20 cellular contexts compared by ENCODE assay signal in the genomic region with DNA sequence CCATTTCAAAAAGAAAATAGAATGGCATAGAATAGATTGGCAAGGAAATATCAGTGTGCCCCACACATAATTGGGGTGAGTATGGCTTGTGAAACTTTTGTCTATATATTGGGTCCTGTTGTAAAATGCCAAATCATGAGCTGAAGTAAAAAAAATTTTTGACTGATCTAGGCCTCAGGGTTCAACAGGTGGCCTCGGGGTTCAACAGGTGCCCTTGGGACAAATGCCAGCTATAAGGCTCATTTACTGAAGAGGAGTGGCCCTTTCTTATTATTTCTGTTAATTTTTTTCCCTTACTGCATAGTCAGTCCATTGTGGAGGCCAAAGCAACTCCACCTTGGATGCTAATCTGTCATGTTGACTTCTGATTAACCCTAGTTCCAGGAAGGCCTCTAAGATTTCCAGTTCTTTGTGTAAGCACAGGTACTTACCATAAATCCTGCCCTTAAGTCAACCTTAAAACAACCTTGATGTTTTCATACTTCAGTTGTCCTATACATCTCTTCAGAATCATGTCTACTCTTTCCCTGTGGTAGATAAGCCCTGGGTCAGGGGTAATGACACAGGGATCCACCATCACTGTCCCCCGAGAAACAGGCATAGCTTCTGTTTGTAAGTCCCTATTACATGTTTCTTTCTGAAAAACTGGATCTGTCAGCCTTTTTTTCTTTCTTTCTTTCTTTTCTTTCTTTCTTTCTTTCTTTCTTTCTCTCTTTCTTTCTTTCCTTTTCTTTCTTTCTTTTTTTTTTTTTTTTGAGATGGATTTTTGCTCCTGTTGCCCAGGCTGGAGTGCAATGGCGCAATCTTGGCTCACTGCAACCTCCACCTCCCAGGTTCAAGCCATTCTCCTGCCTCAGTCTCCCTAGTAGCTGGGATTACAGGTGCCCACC. TPM values are rescaled to one million over a fixed set of nuclear protein-coding genes. Genes with fewer than 3 reads are reported as not detected.
DNase-seq lines count a peak whose midpoint lies in the region; ATAC-seq, FAIRE-seq and TF ChIP-seq lines count a peak whose summit lies in the region.
"Had no signal": no experiment of that assay in that cellular context is flagged by ENCODE, and none has a peak within 500 bp of the region (broad histone marks: within the 10 kb centered on the region; RNA-seq: fewer than 3 reads in every experiment).

No MANE protein-coding gene starts in this region.

- DNase-seq in HepG2 (ENCODE audit: low spot score) = no peak
- no peak for DNase-seq in right lobe of liver
- DNase-seq in pancreas = no peak
- DNase-seq in NCI-H2171 treated with DMSO at 0.1 percent for 48 hours (lab: John Stamatoyannopoulos, UW) = no peak
- DNase-seq: 8988T; Calu3; CD8-positive, alpha-beta T cell; DMS53; DND-41; GOT3; H9 had no signal

- ATAC-seq in HepG2 (no peak), right lobe of liver (no peak), esophagus mucosa (peak; percentile 85), pancreas (peak in 3 of 4 donors; percentile 24 to 80 (median 73)), GM18517 (IDR thresholded peaks at IDR 0.05; ENCODE audit: unreplicated experiment) (no peak), GM18907 (IDR thresholded peaks at IDR 0.05; ENCODE audit: unreplicated experiment) (no peak), GM18511 (IDR thresholded peaks at IDR 0.05; ENCODE audit: unreplicated experiment) (no peak)
- ATAC-seq: CD8-positive, alpha-beta T cell had no signal

- no peak overlapping the region for H3K27ac ChIP-seq in HepG2 (ENCODE audit: extremely low read length, insufficient read depth, low read length)
- no peak overlapping the region for H3K27ac ChIP-seq in right lobe of liver
- H3K27ac ChIP-seq in pancreas = peak overlapping the region in 1 of 4 donors; percentile 8
- H3K27ac ChIP-seq: BLaER1 treated with 17β-estradiol and CSF1 and Interleukin-3, amounts not matched to agents 10 nM and 100 nM had no signal

- TF ChIP-seq CTCF in HepG2 (CRISPR knock-in tag; IDR thresholded peaks at IDR 0.05) (no peak), right lobe of liver (IDR thresholded peaks at IDR 0.05) (no peak), pancreas (IDR thresholded peaks at IDR 0.05) (no peak)

- intact Hi-C loops in HepG2 (cut with micrococcal nuclease; ENCODE audit: unreplicated experiment) = no loop called here
- intact Hi-C loops in right lobe of liver (cut with DNase I) = no loop called here
- intact Hi-C loops in pancreas (cut with DNase I) = no loop called here

- H4K20me1 ChIP-seq in HepG2 (ENCODE audit: insufficient read depth, low read length) = no peaks in the 10 kb centered on the region
- H4K20me1 ChIP-seq: BLaER1 treated with 17β-estradiol and CSF1 and Interleukin-3, amounts not matched to agents 10 nM and 100 nM had no signal

- TF ChIP-seq EP300 in HepG2 (IDR thresholded peaks at IDR 0.05; ENCODE audit: low read depth in 2 of 2, low read length in 2 of 2) = no peak
- TF ChIP-seq EP300 in HepG2 (CRISPR knock-in tag; IDR thresholded peaks at IDR 0.05; ENCODE audit: borderline replicate concordance) = no peak

- POLR2A ChIA-PET in HepG2 (lab: Yijun Ruan, JAX) = interaction anchor here (0.8 to 1.6 kb wide), 5 partner anchors 10 to 63 kb away, joined by 3 to 6 read pairs (median 4); no protein-coding TSS in a partner anchor

- no peak overlapping the region for H3K4me2 ChIP-seq in HepG2 (ENCODE audit: low read depth, low read length)
- H3K4me2 ChIP-seq: BLaER1 treated with 17β-estradiol and CSF1 and Interleukin-3, amounts not matched to agents 10 nM and 100 nM had no signal

- H3K36me3 ChIP-seq in HepG2 (replicated peaks in 1 of 2; ENCODE audit: control insufficient read depth in 1 of 2, insufficient read depth in 2 of 2, low read length in 2 of 2) (no peaks in the 10 kb centered on the region), right lobe of liver (no peaks in the 10 kb centered on the region), pancreas (no peaks in the 10 kb centered on the region)
- H3K36me3 ChIP-seq: BLaER1 treated with 17β-estradiol and CSF1 and Interleukin-3, amounts not matched to agents 10 nM and 100 nM had no signal

- H3K4me1 ChIP-seq in HepG2 (ENCODE audit: insufficient read depth, low read length) (peaks cover 38% of the 10 kb centered on the region), right lobe of liver (no peaks in the 10 kb centered on the region), pancreas (peaks cover 0 to 7% (median 0%) of the 10 kb centered on the region in 3 donors)

- in situ Hi-C loops in HepG2 (cut with HindIII; ENCODE audit: extremely low pct_ligation_motif_present, low pct_unique_long_range_greater_than_20kb) = no loop called here

- CTCF ChIA-PET in HepG2 (lab: Yijun Ruan, JAX; ENCODE audit: low intra/inter-chr PET ratio, low total read pairs) = no interaction called here

- H3K9me3 ChIP-seq in HepG2 (ENCODE audit: low read length) = no peaks in the 10 kb centered on the region
- no peaks in the 10 kb centered on the region for H3K9me3 ChIP-seq in right lobe of liver
- no peaks in the 10 kb centered on the region for H3K9me3 ChIP-seq in pancreas
- H3K9me3 ChIP-seq: BLaER1 treated with 17β-estradiol and CSF1 and Interleukin-3, amounts not matched to agents 10 nM and 100 nM had no signal

- TF ChIP-seq POLR2A in HepG2 (IDR thresholded peaks at IDR 0.05; ENCODE audit: insufficient read depth in 1 of 2, low read depth in 2 of 2, low read length in 2 of 2) = no peak
- no peak for TF ChIP-seq POLR2A in right lobe of liver (IDR thresholded peaks at IDR 0.05)

- WGBS in HepG2 (ENCODE audit: low lambda C conversion rate) = 33% methylated on average over 3 of the region's 3 CpGs
- 83% methylated on average over 3 of the region's 3 CpGs for WGBS in right lobe of liver (ENCODE audit: insufficient coverage, low coverage, low lambda C conversion rate, missing lambda C conversion rate)
- WGBS in pancreas, 2 donors = 66 to 73% methylated on average over 3 of the region's 3 CpGs

- no peak overlapping the region for H2AFZ ChIP-seq in HepG2 (ENCODE audit: low read length)

- no peaks in the 10 kb centered on the region for H3K27me3 ChIP-seq in HepG2 (ENCODE audit: control insufficient read depth in 1 of 2, insufficient read depth in 2 of 2, low read length in 2 of 2)
- no peaks in the 10 kb centered on the region for H3K27me3 ChIP-seq in right lobe of liver
- H3K27me3 ChIP-seq in pancreas = no peaks in the 10 kb centered on the region
- H3K27me3 ChIP-seq: BLaER1 treated with 17β-estradiol and CSF1 and Interleukin-3, amounts not matched to agents 10 nM and 100 nM had no signal

- H3K4me3 ChIP-seq in HepG2 (replicated peaks in 1 of 3; ENCODE audit: insufficient read depth in 1 of 3, low read depth in 2 of 3, low read length in 3 of 3) (no peak overlapping the region), right lobe of liver (no peak overlapping the region), pancreas (no peak overlapping the region)
- H3K4me3 ChIP-seq: BLaER1 treated with 17β-estradiol and CSF1 and Interleukin-3, amounts not matched to agents 10 nM and 100 nM had no signal

- no peaks in the 10 kb centered on the region for H3K79me2 ChIP-seq in HepG2 (ENCODE audit: insufficient read depth, low read length)

- no peak overlapping the region for H3K9ac ChIP-seq in HepG2 (ENCODE audit: insufficient read depth, low read depth, low read length)
- H3K9ac ChIP-seq: BLaER1 treated with 17β-estradiol and CSF1 and Interleukin-3, amounts not matched to agents 10 nM and 100 nM had no signal

- FAIRE-seq in HepG2 (lab: Jason Lieb, UNC) (no peak), pancreas (lab: Jason Lieb, UNC) (no peak)
- FAIRE-seq: G401.6, GM12891 had no signal

- TF ChIP-seq RAD21 in HepG2 (CRISPR knock-in tag; IDR thresholded peaks at IDR 0.05) = no peak

- no TSS peak for BruUV-seq in HepG2 (replicated peaks; lab: Mats Ljungman, UMichigan)

RNA-seq across cellular contexts. Expression of a gene that starts 16.6 kb away (rescaled TPM):
- total RNA-seq in HepG2 (2016; rRNA removed; fragmentation: Illumina TruSeq; extraction: Trizol) (1.9 and 2.4 TPM in 2 replicates), right lobe of liver (1 to 10 TPM; 1.1 to 4.1 (median 2.5) TPM), esophagus mucosa (16.5 TPM), pancreas (10 to 100 TPM in 2 of 6 donors, 1 to 10 TPM in 4; 7.2 to 11.7 (median 8.9) TPM)
- 0.61 and 1.1 TPM in 2 replicates for total RNA-seq in HepG2 (2016; cell fraction: cytosol; rRNA removed; fragmentation: Illumina TruSeq; extraction: Trizol; ENCODE audit: low read depth)
- total RNA-seq in HepG2 (2016; cell fraction: insoluble cytoplasmic fraction; rRNA removed; fragmentation: Illumina TruSeq; extraction: Trizol) = 1.6 and 2.1 TPM in 2 replicates
- total RNA-seq in HepG2 (2016; cell fraction: membrane; rRNA removed; fragmentation: Illumina TruSeq; extraction: Trizol) = 2.0 and 2.1 TPM in 2 replicates
- 0.75 and 1.1 TPM in 2 replicates for total RNA-seq in HepG2 (2016; cell fraction: nucleus; rRNA removed; fragmentation: Illumina TruSeq; extraction: Trizol)
- polyA plus RNA-seq in HepG2 (2011; rRNA removed) (4.9 and 7.4 TPM in 2 replicates), pancreas (10 to 100 TPM in 1 of 2 donors, 1 to 10 TPM in 1; 8.8 to 13.7 TPM)
- polyA plus RNA-seq in HepG2 (2011; cell fraction: cytosol; rRNA removed) = 4.3 and 6.8 TPM in 2 replicates
- 5.9 and 7.2 TPM in 2 replicates for polyA plus RNA-seq in HepG2 (2011; cell fraction: nucleus; rRNA removed)
- polyA plus RNA-seq in HepG2 (2012) = 4.8 and 6.0 TPM in 2 replicates
- polyA plus RNA-seq in HepG2 (2016; cell fraction: cytosol; fragmentation: Illumina TruSeq; extraction: Trizol; ENCODE audit: low read depth) = 0.87 and 0.94 TPM in 2 replicates
- 2.0 and 2.7 TPM in 2 replicates for polyA plus RNA-seq in HepG2 (2016; cell fraction: insoluble cytoplasmic fraction; fragmentation: Illumina TruSeq; extraction: Trizol; ENCODE audit: low read depth)
- 1.6 and 2.0 TPM in 2 replicates for polyA plus RNA-seq in HepG2 (2016; cell fraction: membrane; fragmentation: Illumina TruSeq; extraction: Trizol; ENCODE audit: low read depth)
- 2.9 and 3.3 TPM in 2 replicates for polyA plus RNA-seq in HepG2 (2016; cell fraction: nucleus; fragmentation: Illumina TruSeq; extraction: Trizol; ENCODE audit: insufficient read depth, low read depth)
- 12.8 TPM in 1 of 2 replicates, not detected in the other for polyA minus RNA-seq in HepG2 (2011; rRNA and poly(A)+ RNA removed; ENCODE audit: low replicate concordance)
- polyA minus RNA-seq in HepG2 (2011; cell fraction: cytosol; rRNA and poly(A)+ RNA removed) = 4.2 and 4.4 TPM in 2 replicates
- 1.3 and 2.0 TPM in 2 replicates for polyA minus RNA-seq in HepG2 (2011; cell fraction: nucleus; rRNA and poly(A)+ RNA removed)
- total RNA-seq: A673 had no signal
- polyA plus RNA-seq: AG04450 had no signal

RNA-seq across cellular contexts. Expression of a gene that starts 16.6 kb away (rescaled TPM):
- total RNA-seq in HepG2 (2016; rRNA removed; fragmentation: Illumina TruSeq; extraction: Trizol) (35.6 and 42.0 TPM in 2 replicates), right lobe of liver (10 to 100 TPM in 2 of 6 experiments, 1 to 10 TPM in 4; 2.0 to 24.8 (median 6.7) TPM), esophagus mucosa (75.0 TPM), pancreas (10 to 100 TPM; 10.4 to 36.8 (median 18.4) TPM)
- total RNA-seq in HepG2 (2016; cell fraction: cytosol; rRNA removed; fragmentation: Illumina TruSeq; extraction: Trizol; ENCODE audit: low read depth) = 45.9 and 49.6 TPM in 2 replicates
- total RNA-seq in HepG2 (2016; cell fraction: insoluble cytoplasmic fraction; rRNA removed; fragmentation: Illumina TruSeq; extraction: Trizol) = 32.9 and 43.5 TPM in 2 replicates
- 78.4 and 79.4 TPM in 2 replicates for total RNA-seq in HepG2 (2016; cell fraction: membrane; rRNA removed; fragmentation: Illumina TruSeq; extraction: Trizol)
- total RNA-seq in HepG2 (2016; cell fraction: nucleus; rRNA removed; fragmentation: Illumina TruSeq; extraction: Trizol) = 20.2 and 26.8 TPM in 2 replicates
- polyA plus RNA-seq in HepG2 (2011; rRNA removed) (158 and 166 TPM in 2 replicates), pancreas (10 to 100 TPM; 42.1 to 48.2 TPM)
- polyA plus RNA-seq in HepG2 (2011; cell fraction: cytosol; rRNA removed) = 196 and 254 TPM in 2 replicates
- 52.2 and 66.1 TPM in 2 replicates for polyA plus RNA-seq in HepG2 (2011; cell fraction: nucleus; rRNA removed)
- 56.7 and 66.7 TPM in 2 replicates for polyA plus RNA-seq in HepG2 (2012)
- polyA plus RNA-seq in HepG2 (2016; cell fraction: cytosol; fragmentation: Illumina TruSeq; extraction: Trizol; ENCODE audit: low read depth) = 79.2 and 85.4 TPM in 2 replicates
- 57.7 and 57.9 TPM in 2 replicates for polyA plus RNA-seq in HepG2 (2016; cell fraction: insoluble cytoplasmic fraction; fragmentation: Illumina TruSeq; extraction: Trizol; ENCODE audit: low read depth)
- 101 and 110 TPM in 2 replicates for polyA plus RNA-seq in HepG2 (2016; cell fraction: membrane; fragmentation: Illumina TruSeq; extraction: Trizol; ENCODE audit: low read depth)
- 41.5 and 46.3 TPM in 2 replicates for polyA plus RNA-seq in HepG2 (2016; cell fraction: nucleus; fragmentation: Illumina TruSeq; extraction: Trizol; ENCODE audit: insufficient read depth, low read depth)
- 0.21 and 97.7 TPM in 2 replicates for polyA minus RNA-seq in HepG2 (2011; rRNA and poly(A)+ RNA removed; ENCODE audit: low replicate concordance)
- 44.5 and 48.8 TPM in 2 replicates for polyA minus RNA-seq in HepG2 (2011; cell fraction: cytosol; rRNA and poly(A)+ RNA removed)
- 41.1 and 55.3 TPM in 2 replicates for polyA minus RNA-seq in HepG2 (2011; cell fraction: nucleus; rRNA and poly(A)+ RNA removed)
- total RNA-seq: CD8-positive, alpha-beta T cell had no signal

RNA-seq across cellular contexts. Expression of a gene that starts 35.8 kb away (rescaled TPM):
- total RNA-seq in HepG2 (2016; rRNA removed; fragmentation: Illumina TruSeq; extraction: Trizol) = 0.62 and 0.88 TPM in 2 replicates
- total RNA-seq in HepG2 (2016; cell fraction: cytosol; rRNA removed; fragmentation: Illumina TruSeq; extraction: Trizol; ENCODE audit: low read depth) = 0.35 and 0.40 TPM in 2 replicates
- 0.42 and 0.65 TPM in 2 replicates for total RNA-seq in HepG2 (2016; cell fraction: insoluble cytoplasmic fraction; rRNA removed; fragmentation: Illumina TruSeq; extraction: Trizol)
- total RNA-seq in HepG2 (2016; cell fraction: membrane; rRNA removed; fragmentation: Illumina TruSeq; extraction: Trizol) = 0.52 and 0.53 TPM in 2 replicates
- 0.38 and 0.71 TPM in 2 replicates for total RNA-seq in HepG2 (2016; cell fraction: nucleus; rRNA removed; fragmentation: Illumina TruSeq; extraction: Trizol)
- polyA plus RNA-seq in HepG2 (2011; rRNA removed) = 0.13 and 0.22 TPM in 2 replicates
- polyA plus RNA-seq in HepG2 (2011; cell fraction: cytosol; rRNA removed) = 0.13 and 0.24 TPM in 2 replicates
- polyA plus RNA-seq in HepG2 (2011; cell fraction: nucleus; rRNA removed) = 0.12 and 0.23 TPM in 2 replicates
- 0.16 TPM in 1 of 2 replicates, not detected in the other for polyA plus RNA-seq in HepG2 (2012)
- polyA plus RNA-seq in HepG2 (2016; cell fraction: cytosol; fragmentation: Illumina TruSeq; extraction: Trizol; ENCODE audit: low read depth) = 0.12 and 0.17 TPM in 2 replicates
- polyA plus RNA-seq in HepG2 (2016; cell fraction: insoluble cytoplasmic fraction; fragmentation: Illumina TruSeq; extraction: Trizol; ENCODE audit: low read depth) = 0.46 and 0.58 TPM in 2 replicates
- polyA plus RNA-seq in HepG2 (2016; cell fraction: membrane; fragmentation: Illumina TruSeq; extraction: Trizol; ENCODE audit: low read depth) = 0.20 and 0.32 TPM in 2 replicates
- 0.37 and 0.77 TPM in 2 replicates for polyA plus RNA-seq in HepG2 (2016; cell fraction: nucleus; fragmentation: Illumina TruSeq; extraction: Trizol; ENCODE audit: insufficient read depth, low read depth)
- 0.96 and 5.4 TPM in 2 replicates for polyA minus RNA-seq in HepG2 (2011; rRNA and poly(A)+ RNA removed; ENCODE audit: low replicate concordance)
- not detected in 2 replicates for polyA minus RNA-seq in HepG2 (2011; cell fraction: cytosol; rRNA and poly(A)+ RNA removed)
- 0.37 and 0.39 TPM in 2 replicates for polyA minus RNA-seq in HepG2 (2011; cell fraction: nucleus; rRNA and poly(A)+ RNA removed)
- total RNA-seq in right lobe of liver = under 1 TPM in 4 of 6 experiments, not detected in 2; 0.11 to 0.49 (median 0.29) TPM
- total RNA-seq in esophagus mucosa = 51.3 TPM
- total RNA-seq in pancreas = 1 to 10 TPM in 1 of 6 donors, under 1 TPM in 5; 0.08 to 2.0 (median 0.61) TPM
- 1 to 10 TPM; 1.3 to 3.3 TPM for polyA plus RNA-seq in pancreas
- total RNA-seq: CD8-positive, alpha-beta T cell had no signal

RNA-seq across cellular contexts. Expression of a gene that starts 55.3 kb away (rescaled TPM):
- total RNA-seq in HepG2 (2016; rRNA removed; fragmentation: Illumina TruSeq; extraction: Trizol) (104 and 126 TPM in 2 replicates), right lobe of liver (10 to 100 TPM; 40.9 to 60.8 (median 48.4) TPM), esophagus mucosa (35.7 TPM), pancreas (10 to 100 TPM; 25.6 to 42.5 (median 31.5) TPM)
- total RNA-seq in HepG2 (2016; cell fraction: cytosol; rRNA removed; fragmentation: Illumina TruSeq; extraction: Trizol; ENCODE audit: low read depth) = 35.7 TPM in 2 replicates
- total RNA-seq in HepG2 (2016; cell fraction: insoluble cytoplasmic fraction; rRNA removed; fragmentation: Illumina TruSeq; extraction: Trizol) = 105 and 106 TPM in 2 replicates
- total RNA-seq in HepG2 (2016; cell fraction: membrane; rRNA removed; fragmentation: Illumina TruSeq; extraction: Trizol) = 36.4 and 37.7 TPM in 2 replicates
- 45.3 and 49.3 TPM in 2 replicates for total RNA-seq in HepG2 (2016; cell fraction: nucleus; rRNA removed; fragmentation: Illumina TruSeq; extraction: Trizol)
- polyA plus RNA-seq in HepG2 (2011; rRNA removed) (34.7 and 41.0 TPM in 2 replicates), pancreas (10 to 100 TPM; 42.8 to 54.1 TPM)
- 35.9 and 39.4 TPM in 2 replicates for polyA plus RNA-seq in HepG2 (2011; cell fraction: cytosol; rRNA removed)
- polyA plus RNA-seq in HepG2 (2011; cell fraction: nucleus; rRNA removed) = 28.6 and 31.4 TPM in 2 replicates
- 88.2 and 90.3 TPM in 2 replicates for polyA plus RNA-seq in HepG2 (2012)
- polyA plus RNA-seq in HepG2 (2016; cell fraction: cytosol; fragmentation: Illumina TruSeq; extraction: Trizol; ENCODE audit: low read depth) = 25.8 and 26.9 TPM in 2 replicates
- polyA plus RNA-seq in HepG2 (2016; cell fraction: insoluble cytoplasmic fraction; fragmentation: Illumina TruSeq; extraction: Trizol; ENCODE audit: low read depth) = 192 and 219 TPM in 2 replicates
- polyA plus RNA-seq in HepG2 (2016; cell fraction: membrane; fragmentation: Illumina TruSeq; extraction: Trizol; ENCODE audit: low read depth) = 34.2 and 35.5 TPM in 2 replicates
- 129 and 135 TPM in 2 replicates for polyA plus RNA-seq in HepG2 (2016; cell fraction: nucleus; fragmentation: Illumina TruSeq; extraction: Trizol; ENCODE audit: insufficient read depth, low read depth)
- 24.1 and 33.6 TPM in 2 replicates for polyA minus RNA-seq in HepG2 (2011; rRNA and poly(A)+ RNA removed; ENCODE audit: low replicate concordance)
- polyA minus RNA-seq in HepG2 (2011; cell fraction: cytosol; rRNA and poly(A)+ RNA removed) = 34.1 and 35.1 TPM in 2 replicates
- 20.3 and 24.9 TPM in 2 replicates for polyA minus RNA-seq in HepG2 (2011; cell fraction: nucleus; rRNA and poly(A)+ RNA removed)

Comparison
In these comparisons a context has a peak if more than half of its experiments do, and no peak if none do; other contexts are left out.
1. ATAC-seq: peak in esophagus mucosa (single experiment) and pancreas (3 of 4); none in HepG2 (single experiment), right lobe of liver (0 of 4), GM18517 (single experiment), GM18907 (single experiment) and GM18511 (single experiment).
2. RNA of a gene that starts 35.8 kb away (total RNA-seq): 51.3 TPM in esophagus mucosa (single experiment); 0.08 to 2.0 TPM in pancreas, 0.35 to 0.88 TPM in HepG2 and 0.11 to 0.49 TPM in right lobe of liver; every median in the first group is over 10 times any median in the second.